25 cellular contexts compared by ENCODE assay signal in genomic region chr3:155491696-155492095, GRCh38.
A peak's percentile ranks its signal among the peaks of the same experiment; 100 is the strongest.
DNase-seq lines count a peak whose midpoint lies in the region; ATAC-seq and TF ChIP-seq lines count a peak whose summit lies in the region.
"Had no signal": no experiment of that assay in that cellular context is flagged by ENCODE, and none has a peak within 500 bp of the region (broad histone marks: within the 10 kb centered on the region; RNA-seq: fewer than 3 reads in every experiment).

No MANE protein-coding gene starts in this region.

- no peak overlapping the region for H2AK5ac ChIP-seq in H9 (ENCODE audit: insufficient read length, low read length)

- 0 out of 2 replicates have a peak, but pooled peaks cover 2% of the 10 kb centered on the region for H3K79me2 ChIP-seq in H9 (ENCODE audit: insufficient read depth, low read length)

- H3K27ac ChIP-seq in 22Rv1: no peak overlapping the region
- no peak overlapping the region for H3K27ac ChIP-seq in H9 (ENCODE audit: insufficient read length, low read depth, low read length)
- H3K27ac ChIP-seq: ascending aorta, psoas muscle, upper lobe of left lung had no signal

- H2BK120ac ChIP-seq in H9 (ENCODE audit: low read depth, low read length, poor library complexity, severe bottlenecking): no peak overlapping the region

- H3K56ac ChIP-seq in H9 (ENCODE audit: insufficient read length, low read depth, low read length): no peak overlapping the region

- H3K9me3 Mint-ChIP-seq in H9: no peaks in the 10 kb centered on the region
- H3K9me3 Mint-ChIP-seq: activated naive CD4-positive, alpha-beta T cell treated with anti-CD3 and anti-CD28 coated beads, Interleukin-2, amount 50 U/mL, for 72 hours; activated T-helper 17 cell treated with anti-CD3 and anti-CD28 coated beads, Interleukin-2, amount 50 U/mL, for 72 hours; dendritic cell treated with granulocyte-macrophage colony-stimulating factor and Interleukin-4, amounts not matched to agents 40 ng/mL and 50 ng/mL, for 4 days had no signal

- no peaks in the 10 kb centered on the region for H4K20me1 ChIP-seq in H9 (ENCODE audit: control insufficient read depth, insufficient read depth, insufficient read length)

- H3K18ac ChIP-seq in H9 (ENCODE audit: insufficient read length, low read depth, low read length): no peak overlapping the region

- H3T11ph ChIP-seq in H9 (ENCODE audit: low read length): no peak overlapping the region

- H2BK5ac ChIP-seq in H9 (ENCODE audit: insufficient read length, low read length): no peak overlapping the region

- no peaks in the 10 kb centered on the region for H3K9me3 ChIP-seq in H9 (ENCODE audit: control insufficient read depth, low read depth, low read length)
- H3K9me3 ChIP-seq: ascending aorta, psoas muscle, upper lobe of left lung had no signal

- no peak overlapping the region for H3K23ac ChIP-seq in H9 (ENCODE audit: insufficient read length, low read depth, low read length)

- H3K79me1 ChIP-seq in H9 (ENCODE audit: insufficient read depth, low read depth, low read length, poor library complexity, severe bottlenecking): no peaks in the 10 kb centered on the region

- no peak overlapping the region for H3K4me2 ChIP-seq in H9 (ENCODE audit: insufficient read depth, insufficient read length, low read length)

- H3K4me3 ChIP-seq in fibroblast of mammary gland (ENCODE audit: control insufficient read depth, low read depth, low read length): no peak overlapping the region
- H3K4me3 ChIP-seq: ascending aorta, psoas muscle, upper lobe of left lung had no signal

- H3K9ac ChIP-seq in H9 (ENCODE audit: extremely low read depth, insufficient read length, low read length): no peak overlapping the region

- no peak overlapping the region for H2BK12ac ChIP-seq in H9 (ENCODE audit: insufficient read length, low read depth, low read length)

- ATAC-seq in HG02763 (IDR thresholded peaks at IDR 0.05; ENCODE audit: unreplicated experiment) (no peak), HG02870 (IDR thresholded peaks at IDR 0.05; ENCODE audit: unreplicated experiment) (no peak)
- ATAC-seq: activated naive CD4-positive, alpha-beta T cell treated with anti-CD3 and anti-CD28 coated beads, Interleukin-2, amount 50 U/mL, for 72 hours; activated T-helper 17 cell treated with anti-CD3 and anti-CD28 coated beads, Interleukin-2, amount 50 U/mL, for 72 hours; psoas muscle had no signal

- H4K91ac ChIP-seq in H9 (ENCODE audit: insufficient read length, low read depth, low read length): no peak overlapping the region

- DNase-seq in H9: no peak
- peak; percentile 4 for DNase-seq in NCI-H82 treated with DMSO at 0.1 percent for 48 hours (lab: John Stamatoyannopoulos, UW; ENCODE audit: unreplicated experiment)
- no peak for DNase-seq in fibroblast of mammary gland (ENCODE audit: low read depth)
- DNase-seq in SK-N-DZ (ENCODE audit: low spot score): no peak
- DNase-seq in SIG-M5 treated with dmso at 0.1 percent for 504 hours (lab: John Stamatoyannopoulos, UW; ENCODE audit: unreplicated experiment): no peak
- DNase-seq: activated CD4-positive, alpha-beta T cell treated with anti-CD3 and anti-CD28 coated beads, Interleukin-2, amount 50 U/mL, for 4 hours; activated CD4-positive, CD25-positive, alpha-beta regulatory T cell; caudate nucleus; COR-L47; HCEC 1CT; head of caudate nucleus; mammary epithelial cell; NCI-H1694 treated with DMSO at 0.1 percent for 48 hours; NCI-H2171; NCI-H510A treated with DMSO at 0.1 percent for 48 hours; psoas muscle; T1000; upper lobe of left lung had no signal

- WGBS in H9 (ENCODE audit: extremely low coverage, insufficient read length, low lambda C conversion rate): no CpG with 5 or more reads among the region's 3 CpGs

- H3K23me2 ChIP-seq in H9 (ENCODE audit: insufficient read length, low read depth, low read length, poor library complexity, severe bottlenecking): no peaks in the 10 kb centered on the region

- H3K36me3 Mint-ChIP-seq in H9 (ENCODE audit: insufficient read depth in 1 of 3, low read depth in 3 of 3): peaks cover 8 to 28% (median 13%) of the 10 kb centered on the region in 3 experiments; a peak in 5 of 7 replicates
- H3K36me3 Mint-ChIP-seq: activated naive CD4-positive, alpha-beta T cell treated with anti-CD3 and anti-CD28 coated beads, Interleukin-2, amount 50 U/mL, for 72 hours had no signal

- H3K4ac ChIP-seq in H9 (ENCODE audit: low read depth, low read length): no peak overlapping the region

- no peak overlapping the region for H4K5ac ChIP-seq in H9 (ENCODE audit: insufficient read length, low read depth, low read length)

- peak; percentile 16; the same call in 1 of the 2 replicates for TF ChIP-seq CTCF in 22Rv1 (IDR thresholded peaks at IDR 0.05)
- peak; percentile 30; the same call in 1 of the 3 replicates for TF ChIP-seq CTCF in H9 (conservative IDR thresholded peaks at IDR 0.05)
- peak; percentile 2 for TF ChIP-seq CTCF in fibroblast of mammary gland (conservative IDR thresholded peaks at IDR 0.05; ENCODE audit: control insufficient read depth, insufficient read depth, low read depth, low read length)

- H3K4me1 Mint-ChIP-seq in H9: peaks cover 0 to 5% of the 10 kb centered on the region in 2 experiments; a peak in 1 of 4 replicates
- H3K4me1 Mint-ChIP-seq: activated T-helper 17 cell treated with anti-CD3 and anti-CD28 coated beads, Interleukin-2, amount 50 U/mL, for 72 hours had no signal

- no peaks in the 10 kb centered on the region for H3K27me3 Mint-ChIP-seq in H9 (ENCODE audit: low read depth)
- H3K27me3 Mint-ChIP-seq: activated T-helper 17 cell treated with anti-CD3 and anti-CD28 coated beads, Interleukin-2, amount 50 U/mL, for 72 hours; dendritic cell treated with granulocyte-macrophage colony-stimulating factor and Interleukin-4, amounts not matched to agents 40 ng/mL and 50 ng/mL, for 4 days had no signal

- H3K14ac ChIP-seq in H9 (ENCODE audit: insufficient read depth, low read length): no peak overlapping the region

- no peak overlapping the region for H3K4me3 Mint-ChIP-seq in H9
- H3K4me3 Mint-ChIP-seq: activated T-helper 17 cell treated with anti-CD3 and anti-CD28 coated beads, Interleukin-2, amount 50 U/mL, for 72 hours; dendritic cell treated with granulocyte-macrophage colony-stimulating factor and Interleukin-4, amounts not matched to agents 40 ng/mL and 50 ng/mL, for 4 days had no signal

- H3K4me1 ChIP-seq in H9 (ENCODE audit: insufficient read depth, low read length): no peaks in the 10 kb centered on the region; the same call in 1 of the 2 replicates
- H3K4me1 ChIP-seq: ascending aorta, psoas muscle, upper lobe of left lung had no signal

- H3K27me3 ChIP-seq in H9 (ENCODE audit: insufficient read depth, low read length): no peaks in the 10 kb centered on the region
- H3K27me3 ChIP-seq: ascending aorta, upper lobe of left lung had no signal

- no peak overlapping the region for H2BK20ac ChIP-seq in H9 (ENCODE audit: low read depth, low read length, poor library complexity, severe bottlenecking)

- H3K27ac Mint-ChIP-seq in H9: no peak overlapping the region
- H3K27ac Mint-ChIP-seq: activated naive CD4-positive, alpha-beta T cell treated with anti-CD3 and anti-CD28 coated beads, Interleukin-2, amount 50 U/mL, for 72 hours; activated T-helper 17 cell treated with anti-CD3 and anti-CD28 coated beads, Interleukin-2, amount 50 U/mL, for 72 hours; dendritic cell treated with granulocyte-macrophage colony-stimulating factor and Interleukin-4, amounts not matched to agents 40 ng/mL and 50 ng/mL, for 4 days had no signal

- H4K8ac ChIP-seq in H9 (replicated peaks; ENCODE audit: insufficient read length, low read depth, low read length): no peak overlapping the region

- no peak overlapping the region for H2AFZ ChIP-seq in H9 (ENCODE audit: low read length)

- H2BK15ac ChIP-seq in H9 (ENCODE audit: low read depth, low read length): no peak overlapping the region
